In genomic region chr20:62367136-62367482, GRCh38 we compare ENCODE assay signal across 1 cellular context.
TF ChIP-seq lines count a peak whose summit lies in the region.

A gene with protein sequence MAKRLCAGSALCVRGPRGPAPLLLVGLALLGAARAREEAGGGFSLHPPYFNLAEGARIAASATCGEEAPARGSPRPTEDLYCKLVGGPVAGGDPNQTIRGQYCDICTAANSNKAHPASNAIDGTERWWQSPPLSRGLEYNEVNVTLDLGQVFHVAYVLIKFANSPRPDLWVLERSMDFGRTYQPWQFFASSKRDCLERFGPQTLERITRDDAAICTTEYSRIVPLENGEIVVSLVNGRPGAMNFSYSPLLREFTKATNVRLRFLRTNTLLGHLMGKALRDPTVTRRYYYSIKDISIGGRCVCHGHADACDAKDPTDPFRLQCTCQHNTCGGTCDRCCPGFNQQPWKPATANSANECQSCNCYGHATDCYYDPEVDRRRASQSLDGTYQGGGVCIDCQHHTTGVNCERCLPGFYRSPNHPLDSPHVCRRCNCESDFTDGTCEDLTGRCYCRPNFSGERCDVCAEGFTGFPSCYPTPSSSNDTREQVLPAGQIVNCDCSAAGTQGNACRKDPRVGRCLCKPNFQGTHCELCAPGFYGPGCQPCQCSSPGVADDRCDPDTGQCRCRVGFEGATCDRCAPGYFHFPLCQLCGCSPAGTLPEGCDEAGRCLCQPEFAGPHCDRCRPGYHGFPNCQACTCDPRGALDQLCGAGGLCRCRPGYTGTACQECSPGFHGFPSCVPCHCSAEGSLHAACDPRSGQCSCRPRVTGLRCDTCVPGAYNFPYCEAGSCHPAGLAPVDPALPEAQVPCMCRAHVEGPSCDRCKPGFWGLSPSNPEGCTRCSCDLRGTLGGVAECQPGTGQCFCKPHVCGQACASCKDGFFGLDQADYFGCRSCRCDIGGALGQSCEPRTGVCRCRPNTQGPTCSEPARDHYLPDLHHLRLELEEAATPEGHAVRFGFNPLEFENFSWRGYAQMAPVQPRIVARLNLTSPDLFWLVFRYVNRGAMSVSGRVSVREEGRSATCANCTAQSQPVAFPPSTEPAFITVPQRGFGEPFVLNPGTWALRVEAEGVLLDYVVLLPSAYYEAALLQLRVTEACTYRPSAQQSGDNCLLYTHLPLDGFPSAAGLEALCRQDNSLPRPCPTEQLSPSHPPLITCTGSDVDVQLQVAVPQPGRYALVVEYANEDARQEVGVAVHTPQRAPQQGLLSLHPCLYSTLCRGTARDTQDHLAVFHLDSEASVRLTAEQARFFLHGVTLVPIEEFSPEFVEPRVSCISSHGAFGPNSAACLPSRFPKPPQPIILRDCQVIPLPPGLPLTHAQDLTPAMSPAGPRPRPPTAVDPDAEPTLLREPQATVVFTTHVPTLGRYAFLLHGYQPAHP (N-terminal part only) (minus strand): TSS chr20:62367312. CDS start chr20:62367245, 67 bp downstream.

TF ChIP-seq in HepG2, 621 proteins besides CTCF, POLR2A, EP300 and RAD21 (continued from another document and continues in another):
- TF ChIP-seq ZBTB2 (CRISPR knock-in tag; IDR thresholded peaks at IDR 0.05; ENCODE audit: low read depth) (peak; percentile 77; the same call in 1 of the 2 replicates), BATF2 (CRISPR knock-in tag; IDR thresholded peaks at IDR 0.05) (no peak), KLF12 (CRISPR knock-in tag; IDR thresholded peaks at IDR 0.05; ENCODE audit: borderline replicate concordance) (0 out of 2 replicates have a peak, but pooled peaks have one; percentile 9), ZNF281 (CRISPR knock-in tag; IDR thresholded peaks at IDR 0.05; ENCODE audit: borderline replicate concordance) (no peak), ZNF274 (CRISPR knock-in tag; IDR thresholded peaks at IDR 0.05) (no peak), BRCA1 (CRISPR knock-in tag; IDR thresholded peaks at IDR 0.05) (no peak), RCOR2 (CRISPR knock-in tag; IDR thresholded peaks at IDR 0.05) (no peak), ZNF704 (CRISPR knock-in tag; IDR thresholded peaks at IDR 0.05; ENCODE audit: borderline replicate concordance) (no peak), GTF3A (CRISPR knock-in tag; conservative IDR thresholded peaks at IDR 0.05) (no peak), ZNF441 (CRISPR knock-in tag; IDR thresholded peaks at IDR 0.05; ENCODE audit: borderline replicate concordance) (no peak), TAF1 (CRISPR knock-in tag; IDR thresholded peaks at IDR 0.05) (0 out of 2 replicates have a peak, but pooled peaks have one; percentile 31), ZNF468 (CRISPR knock-in tag; IDR thresholded peaks at IDR 0.05) (no peak), ZNF530 (CRISPR knock-in tag; IDR thresholded peaks at IDR 0.05; ENCODE audit: low read depth) (no peak), SIN3A (IDR thresholded peaks at IDR 0.05; ENCODE audit: borderline replicate concordance, low read depth, low read length) (peak; percentile 57; the same call in 1 of the 2 replicates), SRF (IDR thresholded peaks at IDR 0.05; ENCODE audit: low read depth, low read length) (no peak), GZF1 (CRISPR knock-in tag; IDR thresholded peaks at IDR 0.05) (no peak), HNRNPH1 (optimal IDR thresholded peaks at IDR 0.05; ENCODE audit: low read depth, low read length) (no peak), MIER2 (CRISPR knock-in tag; IDR thresholded peaks at IDR 0.05) (no peak), GATA4 (IDR thresholded peaks at IDR 0.05; ENCODE audit: borderline replicate concordance, low read depth) (no peak; the same call in 1 of the 2 replicates), CC2D1A (CRISPR knock-in tag; IDR thresholded peaks at IDR 0.05) (no peak), ZNF784 (CRISPR knock-in tag; IDR thresholded peaks at IDR 0.05; ENCODE audit: borderline replicate concordance) (peak; percentile 62; the same call in 1 of the 2 replicates), ZNF280D (CRISPR knock-in tag; IDR thresholded peaks at IDR 0.05) (no peak), DPF2 (CRISPR knock-in tag; IDR thresholded peaks at IDR 0.05; ENCODE audit: borderline replicate concordance, low read depth) (no peak), ZNF546 (CRISPR knock-in tag; conservative IDR thresholded peaks at IDR 0.05) (peak; percentile 61; the same call in 1 of the 2 replicates), THAP11 (CRISPR knock-in tag; IDR thresholded peaks at IDR 0.05) (no peak), FLYWCH1 (CRISPR knock-in tag; IDR thresholded peaks at IDR 0.05) (no peak), TOPORS (CRISPR knock-in tag; IDR thresholded peaks at IDR 0.05) (peak; percentile 69; the same call in 1 of the 2 replicates), ZNF180 (CRISPR knock-in tag; IDR thresholded peaks at IDR 0.05; ENCODE audit: borderline replicate concordance, low read depth) (no peak), BRF2 (CRISPR knock-in tag; IDR thresholded peaks at IDR 0.05) (no peak), XRCC5 (optimal IDR thresholded peaks at IDR 0.05; ENCODE audit: low read length) (no peak)
- TF ChIP-seq, protein P1, sequence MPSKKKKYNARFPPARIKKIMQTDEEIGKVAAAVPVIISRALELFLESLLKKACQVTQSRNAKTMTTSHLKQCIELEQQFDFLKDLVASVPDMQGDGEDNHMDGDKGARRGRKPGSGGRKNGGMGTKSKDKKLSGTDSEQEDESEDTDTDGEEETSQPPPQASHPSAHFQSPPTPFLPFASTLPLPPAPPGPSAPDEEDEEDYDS (CRISPR knock-in tag; IDR thresholded peaks at IDR 0.05), result no peak
- TF ChIP-seq, protein P2, sequence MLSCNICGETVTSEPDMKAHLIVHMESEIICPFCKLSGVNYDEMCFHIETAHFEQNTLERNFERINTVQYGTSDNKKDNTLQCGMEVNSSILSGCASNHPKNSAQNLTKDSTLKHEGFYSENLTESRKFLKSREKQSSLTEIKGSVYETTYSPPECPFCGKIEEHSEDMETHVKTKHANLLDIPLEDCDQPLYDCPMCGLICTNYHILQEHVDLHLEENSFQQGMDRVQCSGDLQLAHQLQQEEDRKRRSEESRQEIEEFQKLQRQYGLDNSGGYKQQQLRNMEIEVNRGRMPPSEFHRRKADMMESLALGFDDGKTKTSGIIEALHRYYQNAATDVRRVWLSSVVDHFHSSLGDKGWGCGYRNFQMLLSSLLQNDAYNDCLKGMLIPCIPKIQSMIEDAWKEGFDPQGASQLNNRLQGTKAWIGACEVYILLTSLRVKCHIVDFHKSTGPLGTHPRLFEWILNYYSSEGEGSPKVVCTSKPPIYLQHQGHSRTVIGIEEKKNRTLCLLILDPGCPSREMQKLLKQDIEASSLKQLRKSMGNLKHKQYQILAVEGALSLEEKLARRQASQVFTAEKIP (CRISPR knock-in tag; IDR thresholded peaks at IDR 0.05; ENCODE audit: borderline replicate concordance), result no peak
- TF ChIP-seq, protein P3, sequence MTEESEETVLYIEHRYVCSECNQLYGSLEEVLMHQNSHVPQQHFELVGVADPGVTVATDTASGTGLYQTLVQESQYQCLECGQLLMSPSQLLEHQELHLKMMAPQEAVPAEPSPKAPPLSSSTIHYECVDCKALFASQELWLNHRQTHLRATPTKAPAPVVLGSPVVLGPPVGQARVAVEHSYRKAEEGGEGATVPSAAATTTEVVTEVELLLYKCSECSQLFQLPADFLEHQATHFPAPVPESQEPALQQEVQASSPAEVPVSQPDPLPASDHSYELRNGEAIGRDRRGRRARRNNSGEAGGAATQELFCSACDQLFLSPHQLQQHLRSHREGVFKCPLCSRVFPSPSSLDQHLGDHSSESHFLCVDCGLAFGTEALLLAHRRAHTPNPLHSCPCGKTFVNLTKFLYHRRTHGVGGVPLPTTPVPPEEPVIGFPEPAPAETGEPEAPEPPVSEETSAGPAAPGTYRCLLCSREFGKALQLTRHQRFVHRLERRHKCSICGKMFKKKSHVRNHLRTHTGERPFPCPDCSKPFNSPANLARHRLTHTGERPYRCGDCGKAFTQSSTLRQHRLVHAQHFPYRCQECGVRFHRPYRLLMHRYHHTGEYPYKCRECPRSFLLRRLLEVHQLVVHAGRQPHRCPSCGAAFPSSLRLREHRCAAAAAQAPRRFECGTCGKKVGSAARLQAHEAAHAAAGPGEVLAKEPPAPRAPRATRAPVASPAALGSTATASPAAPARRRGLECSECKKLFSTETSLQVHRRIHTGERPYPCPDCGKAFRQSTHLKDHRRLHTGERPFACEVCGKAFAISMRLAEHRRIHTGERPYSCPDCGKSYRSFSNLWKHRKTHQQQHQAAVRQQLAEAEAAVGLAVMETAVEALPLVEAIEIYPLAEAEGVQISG (CRISPR knock-in tag; IDR thresholded peaks at IDR 0.05), result no peak; the same call in 1 of the 2 replicates
- TF ChIP-seq, protein P4, sequence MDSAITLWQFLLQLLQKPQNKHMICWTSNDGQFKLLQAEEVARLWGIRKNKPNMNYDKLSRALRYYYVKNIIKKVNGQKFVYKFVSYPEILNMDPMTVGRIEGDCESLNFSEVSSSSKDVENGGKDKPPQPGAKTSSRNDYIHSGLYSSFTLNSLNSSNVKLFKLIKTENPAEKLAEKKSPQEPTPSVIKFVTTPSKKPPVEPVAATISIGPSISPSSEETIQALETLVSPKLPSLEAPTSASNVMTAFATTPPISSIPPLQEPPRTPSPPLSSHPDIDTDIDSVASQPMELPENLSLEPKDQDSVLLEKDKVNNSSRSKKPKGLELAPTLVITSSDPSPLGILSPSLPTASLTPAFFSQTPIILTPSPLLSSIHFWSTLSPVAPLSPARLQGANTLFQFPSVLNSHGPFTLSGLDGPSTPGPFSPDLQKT (CRISPR knock-in tag; IDR thresholded peaks at IDR 0.05; ENCODE audit: borderline replicate concordance), result no peak
